ENCODE assay signal across 17 cellular contexts in genomic region chr20:35941620-35942019, GRCh38. TPM values are rescaled to one million over a fixed set of nuclear protein-coding genes. Genes with fewer than 3 reads are reported as not detected.
"Had no signal": no experiment of that assay in that cellular context is flagged by ENCODE, and none has a peak within 500 bp of the region (broad histone marks: within the 10 kb centered on the region; RNA-seq: fewer than 3 reads in every experiment).

No MANE protein-coding gene starts in this region.

- H3K36me3 ChIP-seq: ovary, uterus had no signal

- H3K4me3 Mint-ChIP-seq: nephron progenitor cell had no signal

- H3K27me3 ChIP-seq: ascending aorta, cardiac muscle cell, gastrocnemius medialis, heart right ventricle, ovary, tibial artery, uterus had no signal

- H3K4me1 ChIP-seq: ascending aorta, gastrocnemius medialis, heart right ventricle, tibial artery, uterus had no signal

- H3K27ac ChIP-seq: ascending aorta, cardiac muscle cell, epithelial cell of prostate, gastrocnemius medialis, heart right ventricle, ovary, tibial artery, uterus had no signal

- H3K4me3 ChIP-seq: ascending aorta, cardiac muscle cell, gastrocnemius medialis, heart right ventricle, mucosa of descending colon, ovary, tibial artery, uterus had no signal

- DNase-seq: activated CD4-positive, alpha-beta T cell treated with anti-CD3 and anti-CD28 coated beads for 1 hour; activated CD4-positive, alpha-beta T cell treated with anti-CD3 and anti-CD28 coated beads, Interleukin-2, amount 50 U/mL, for 48 hours; activated CD8-positive, alpha-beta memory T cell treated with anti-CD3 and anti-CD28 coated beads, Interleukin-2, amount 50 U/mL, for 4 hours; effector CD4-positive, alpha-beta T cell; gastrocnemius medialis; heart right ventricle; islet precursor cell; mucosa of descending colon; nephron progenitor cell; ovary; T-helper 9 cell; tibial artery; uterus had no signal

- H3K9me3 Mint-ChIP-seq: nephron progenitor cell had no signal

- H3K27ac Mint-ChIP-seq: nephron progenitor cell had no signal

- H3K9me3 ChIP-seq: ascending aorta, gastrocnemius medialis, heart right ventricle, mucosa of descending colon, ovary, tibial artery, uterus had no signal

- ATAC-seq: gastrocnemius medialis, heart right ventricle, left lobe of liver, mucosa of descending colon had no signal

- H3K4me1 Mint-ChIP-seq: nephron progenitor cell had no signal

RNA-seq across cellular contexts. Expression of gene CNBD2, which starts 26.8 kb away (rescaled TPM):
- total RNA-seq: ascending aorta had no signal
